29 cellular contexts compared by ENCODE assay signal in the genomic region with DNA sequence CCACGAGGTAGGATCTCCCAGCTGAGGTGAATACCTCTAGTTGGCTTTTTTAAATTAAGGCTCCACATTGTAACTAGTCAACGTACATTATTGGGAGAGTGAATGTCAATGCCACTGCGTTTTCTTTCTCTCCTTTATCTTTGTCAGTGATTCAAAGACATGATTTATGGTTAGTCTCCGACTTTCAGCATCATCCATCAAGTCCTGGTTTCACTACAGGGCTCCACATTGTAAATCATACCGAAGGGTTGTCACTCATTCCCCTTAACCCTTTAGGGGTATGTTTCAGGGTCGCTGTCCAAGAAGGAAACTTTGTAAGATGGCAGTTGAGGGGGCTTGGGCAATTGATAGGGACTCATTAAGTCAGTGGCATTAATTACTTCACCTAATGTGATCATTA.
"Had no signal": no experiment of that assay in that cellular context is flagged by ENCODE, and none has a peak within 500 bp of the region (broad histone marks: within the 10 kb centered on the region; RNA-seq: fewer than 3 reads in every experiment).

No MANE protein-coding gene starts in this region.

- H3K4me3 ChIP-seq: left lung, lower lobe of right lung, mucosa of descending colon, neural progenitor cell, right atrium auricular region, right lobe of liver, smooth muscle cell, transverse colon, upper lobe of right lung had no signal

- H3K36me3 ChIP-seq: left lung, lower lobe of right lung, neural progenitor cell, neutrophil, right atrium auricular region, right lobe of liver, transverse colon, upper lobe of right lung had no signal

- DNase-seq: hippocampal formation; kidney glomerular epithelial cell; left cardiac atrium; left lung; lower lobe of right lung; mammary epithelial cell; mesendoderm; midbrain; mucosa of descending colon; naive thymus-derived CD4-positive, alpha-beta T cell; occipital lobe; right lobe of liver; stimulated activated CD4-positive, alpha-beta T cell treated with anti-CD3 and anti-CD28 coated beads, Interleukin-1b, Interleukin-23, amount 100 ng/mL, for 48 hours; stimulated activated CD4-positive, alpha-beta T cell treated with anti-CD3 and anti-CD28 coated beads, Interleukin-2, amount 100 ng/mL, for 48 hours; stimulated activated CD4-positive, alpha-beta T cell treated with anti-CD3 and anti-CD28 coated beads, Interleukin-4, amount 100 ng/mL, for 4 hours; stimulated activated CD8-positive, alpha-beta memory T cell treated with anti-CD3 and anti-CD28 coated beads, Interleukin-4, amount 100 ng/mL, for 48 hours; stimulated activated naive CD4-positive, alpha-beta T cell treated with Interleukin-2 at 50 U/mL for 16 hours; stimulated activated naive CD8-positive, alpha-beta T cell treated with anti-CD3 and anti-CD28 coated beads, Interleukin-15, amount 100 ng/mL, for 72 hours; substantia nigra; transverse colon; upper lobe of right lung had no signal

- H3K9me3 Mint-ChIP-seq: naive thymus-derived CD4-positive, alpha-beta T cell; nephron; neural progenitor cell; stimulated activated memory B cell treated with anti-CD40 and anti-IgM and Interleukin-4, amounts not matched to agents 10 μg/mL and 1 μg/mL and 100 μg/mL, for 72 hours; stimulated activated naive CD8-positive, alpha-beta T cell treated with anti-CD3 and anti-CD28 coated beads, Interleukin-15, amount 100 ng/mL, for 72 hours had no signal

- H3K36me3 Mint-ChIP-seq: neural progenitor cell; stimulated activated memory B cell treated with anti-CD40 and anti-IgM and Interleukin-4, amounts not matched to agents 10 μg/mL and 1 μg/mL and 100 μg/mL, for 72 hours had no signal

- H3K4me1 Mint-ChIP-seq: stimulated activated memory B cell treated with anti-CD40 and anti-IgM and Interleukin-4, amounts not matched to agents 10 μg/mL and 1 μg/mL and 100 μg/mL, for 72 hours; stimulated activated naive CD8-positive, alpha-beta T cell treated with anti-CD3 and anti-CD28 coated beads, Interleukin-15, amount 100 ng/mL, for 72 hours had no signal

- FAIRE-seq: keratinocyte, urothelium cell line had no signal

- ATAC-seq: left cardiac atrium; left lung; lower lobe of right lung; mucosa of descending colon; naive thymus-derived CD4-positive, alpha-beta T cell; stimulated activated memory B cell treated with anti-CD40 and anti-IgM and Interleukin-4, amounts not matched to agents 10 μg/mL and 1 μg/mL and 100 μg/mL, for 72 hours; stimulated activated naive CD8-positive, alpha-beta T cell treated with anti-CD3 and anti-CD28 coated beads, Interleukin-15, amount 100 ng/mL, for 72 hours; upper lobe of right lung had no signal

- H3K27me3 ChIP-seq: neural progenitor cell, right atrium auricular region, right lobe of liver, transverse colon had no signal

- H3K4me3 Mint-ChIP-seq: naive thymus-derived CD4-positive, alpha-beta T cell; nephron; neural progenitor cell; stimulated activated memory B cell treated with anti-CD40 and anti-IgM and Interleukin-4, amounts not matched to agents 10 μg/mL and 1 μg/mL and 100 μg/mL, for 72 hours; stimulated activated naive CD8-positive, alpha-beta T cell treated with anti-CD3 and anti-CD28 coated beads, Interleukin-15, amount 100 ng/mL, for 72 hours had no signal

- H3K27ac Mint-ChIP-seq: naive thymus-derived CD4-positive, alpha-beta T cell; neural progenitor cell; stimulated activated memory B cell treated with anti-CD40 and anti-IgM and Interleukin-4, amounts not matched to agents 10 μg/mL and 1 μg/mL and 100 μg/mL, for 72 hours; stimulated activated naive CD8-positive, alpha-beta T cell treated with anti-CD3 and anti-CD28 coated beads, Interleukin-15, amount 100 ng/mL, for 72 hours had no signal
